ENCODE assay signal across 23 cellular contexts in genomic region chr17:34840758-34841157, GRCh38.
DNase-seq lines count a peak whose midpoint lies in the region; ATAC-seq and TF ChIP-seq lines count a peak whose summit lies in the region.
"Had no signal": no experiment of that assay in that cellular context is flagged by ENCODE, and none has a peak within 500 bp of the region (broad histone marks: within the 10 kb centered on the region; RNA-seq: fewer than 3 reads in every experiment).

No MANE protein-coding gene starts in this region.

- H3K4me1 ChIP-seq in neutrophil (ENCODE audit: control insufficient read depth in 1 of 2, insufficient read depth in 1 of 2, low read depth in 1 of 2, low read length in 1 of 2): peaks cover 26 to 34% of the 10 kb centered on the region in 2 experiments
- H3K4me1 ChIP-seq: esophagus squamous epithelium, left lung, stomach had no signal

- no peak overlapping the region for H3K4me3 ChIP-seq in GM12865 (ENCODE audit: low read depth, low read length)
- H3K4me3 ChIP-seq in neutrophil (ENCODE audit: low read depth in 1 of 2, low read length in 1 of 2): no peak overlapping the region
- H3K4me3 ChIP-seq: esophagus squamous epithelium, left lung, mucosa of descending colon, stomach, upper lobe of left lung had no signal

- ATAC-seq in activated naive CD8-positive, alpha-beta T cell treated with anti-CD3 and anti-CD28 coated beads, Interleukin-2, amount 50 U/mL, for 24 hours: no peak
- ATAC-seq in GM21619 (IDR thresholded peaks at IDR 0.05; ENCODE audit: unreplicated experiment): no peak
- ATAC-seq: activated T-cell treated with anti-CD3 and anti-CD28 coated beads, Interleukin-2, amount 50 U/mL, for 72 hours; left lung; mucosa of descending colon; right cardiac atrium had no signal

- peak overlapping the region; percentile 85 for H3K27ac ChIP-seq in neutrophil
- H3K27ac ChIP-seq: esophagus squamous epithelium, stomach, upper lobe of left lung had no signal

- no peaks in the 10 kb centered on the region for H3K36me3 ChIP-seq in neutrophil
- H3K36me3 ChIP-seq: esophagus squamous epithelium, left lung, stomach, upper lobe of left lung had no signal

- DNase-seq in activated naive CD8-positive, alpha-beta T cell treated with anti-CD3 and anti-CD28 coated beads, Interleukin-2, amount 50 U/mL, for 24 hours: no peak
- DNase-seq in GM12865 (ENCODE audit: low read depth): peak; percentile 5
- peak; percentile 18 for DNase-seq in T follicular helper cell (ENCODE audit: low read depth)
- DNase-seq in cerebellar nuclear complex (lab: John Stamatoyannopoulos, UW): no peak
- DNase-seq in mesothelial cell of epicardium (ENCODE audit: low spot score in 2 of 2, unreplicated experiment in 2 of 2): no peak
- DNase-seq: activated CD4-positive, alpha-beta T cell treated with anti-CD3 and anti-CD28 coated beads, Interleukin-2, amount 50 U/mL, for 4 hours; activated T-cell treated with anti-CD3 and anti-CD28 coated beads, Interleukin-2, amount 50 U/mL, for 72 hours; amniotic stem cell; caudate nucleus; effector CD8-positive, alpha-beta T cell; esophagus squamous epithelium; GF-D8; left lung; NCI-H2227 treated with DMSO at 0.1 percent for 48 hours; occipital lobe; right cardiac atrium; stomach; upper lobe of left lung had no signal

- no peaks in the 10 kb centered on the region for H3K27me3 Mint-ChIP-seq in activated naive CD8-positive, alpha-beta T cell
- H3K27me3 Mint-ChIP-seq in activated naive CD8-positive, alpha-beta T cell treated with anti-CD3 and anti-CD28 coated beads, Interleukin-2, amount 50 U/mL, for 24 hours: no peaks in the 10 kb centered on the region
- peaks cover 27% of the 10 kb centered on the region for H3K27me3 Mint-ChIP-seq in mesothelial cell of epicardium (ENCODE audit: low read depth)

- no peaks in the 10 kb centered on the region for H3K9me3 Mint-ChIP-seq in activated naive CD8-positive, alpha-beta T cell (ENCODE audit: low read depth)
- no peaks in the 10 kb centered on the region for H3K9me3 Mint-ChIP-seq in activated naive CD8-positive, alpha-beta T cell treated with anti-CD3 and anti-CD28 coated beads, Interleukin-2, amount 50 U/mL, for 24 hours
- no peaks in the 10 kb centered on the region for H3K9me3 Mint-ChIP-seq in mesothelial cell of epicardium
- H3K9me3 Mint-ChIP-seq: activated T-cell treated with anti-CD3 and anti-CD28 coated beads, Interleukin-2, amount 50 U/mL, for 72 hours had no signal

- no peaks in the 10 kb centered on the region for H3K9me3 ChIP-seq in neutrophil
- H3K9me3 ChIP-seq: esophagus squamous epithelium, left lung, mucosa of descending colon, SK-N-SH, stomach, upper lobe of left lung had no signal

- no peaks in the 10 kb centered on the region for H3K27me3 ChIP-seq in neutrophil
- H3K27me3 ChIP-seq: left lung, stomach, upper lobe of left lung had no signal

- peaks cover 24% of the 10 kb centered on the region for H3K4me1 Mint-ChIP-seq in activated naive CD8-positive, alpha-beta T cell (ENCODE audit: low read depth)
- peaks cover 16% of the 10 kb centered on the region for H3K4me1 Mint-ChIP-seq in activated naive CD8-positive, alpha-beta T cell treated with anti-CD3 and anti-CD28 coated beads, Interleukin-2, amount 50 U/mL, for 24 hours
- H3K4me1 Mint-ChIP-seq in mesothelial cell of epicardium: no peaks in the 10 kb centered on the region

- H3K27ac Mint-ChIP-seq in activated naive CD8-positive, alpha-beta T cell: peak overlapping the region; percentile 70
- no peak overlapping the region for H3K27ac Mint-ChIP-seq in activated naive CD8-positive, alpha-beta T cell treated with anti-CD3 and anti-CD28 coated beads, Interleukin-2, amount 50 U/mL, for 24 hours
- no peak overlapping the region for H3K27ac Mint-ChIP-seq in mesothelial cell of epicardium
- H3K27ac Mint-ChIP-seq: activated T-cell treated with anti-CD3 and anti-CD28 coated beads, Interleukin-2, amount 50 U/mL, for 72 hours had no signal

- no peak for TF ChIP-seq CTCF in GM12865 (IDR thresholded peaks at IDR 0.05; ENCODE audit: insufficient read depth, low read depth, low read length, missing control alignments)
- TF ChIP-seq CTCF in neutrophil (IDR thresholded peaks at IDR 0.05): no peak
- TF ChIP-seq CTCF in mesothelial cell of epicardium (IDR thresholded peaks at IDR 0.05; ENCODE audit: unreplicated experiment): no peak

- no peaks in the 10 kb centered on the region for H3K36me3 Mint-ChIP-seq in activated naive CD8-positive, alpha-beta T cell
- H3K36me3 Mint-ChIP-seq in activated naive CD8-positive, alpha-beta T cell treated with anti-CD3 and anti-CD28 coated beads, Interleukin-2, amount 50 U/mL, for 24 hours (ENCODE audit: low read depth): no peaks in the 10 kb centered on the region
- no peaks in the 10 kb centered on the region for H3K36me3 Mint-ChIP-seq in mesothelial cell of epicardium

- peak overlapping the region; percentile 17 for H3K4me3 Mint-ChIP-seq in activated naive CD8-positive, alpha-beta T cell
- no peak overlapping the region for H3K4me3 Mint-ChIP-seq in activated naive CD8-positive, alpha-beta T cell treated with anti-CD3 and anti-CD28 coated beads, Interleukin-2, amount 50 U/mL, for 24 hours
- no peak overlapping the region for H3K4me3 Mint-ChIP-seq in mesothelial cell of epicardium
- H3K4me3 Mint-ChIP-seq: activated T-cell treated with anti-CD3 and anti-CD28 coated beads, Interleukin-2, amount 50 U/mL, for 72 hours had no signal

Comparison
In these comparisons a context has a peak if more than half of its experiments do, and no peak if none do; other contexts are left out.
1. DNase-seq: peak in GM12865 (single experiment) and T follicular helper cell (single experiment); none in activated naive CD8-positive, alpha-beta T cell treated with anti-CD3 and anti-CD28 coated beads, Interleukin-2, amount 50 U/mL, for 24 hours (single experiment), cerebellar nuclear complex (0 of 2) and mesothelial cell of epicardium (0 of 2).